1 cellular context compared by ENCODE assay signal in the genomic region with DNA sequence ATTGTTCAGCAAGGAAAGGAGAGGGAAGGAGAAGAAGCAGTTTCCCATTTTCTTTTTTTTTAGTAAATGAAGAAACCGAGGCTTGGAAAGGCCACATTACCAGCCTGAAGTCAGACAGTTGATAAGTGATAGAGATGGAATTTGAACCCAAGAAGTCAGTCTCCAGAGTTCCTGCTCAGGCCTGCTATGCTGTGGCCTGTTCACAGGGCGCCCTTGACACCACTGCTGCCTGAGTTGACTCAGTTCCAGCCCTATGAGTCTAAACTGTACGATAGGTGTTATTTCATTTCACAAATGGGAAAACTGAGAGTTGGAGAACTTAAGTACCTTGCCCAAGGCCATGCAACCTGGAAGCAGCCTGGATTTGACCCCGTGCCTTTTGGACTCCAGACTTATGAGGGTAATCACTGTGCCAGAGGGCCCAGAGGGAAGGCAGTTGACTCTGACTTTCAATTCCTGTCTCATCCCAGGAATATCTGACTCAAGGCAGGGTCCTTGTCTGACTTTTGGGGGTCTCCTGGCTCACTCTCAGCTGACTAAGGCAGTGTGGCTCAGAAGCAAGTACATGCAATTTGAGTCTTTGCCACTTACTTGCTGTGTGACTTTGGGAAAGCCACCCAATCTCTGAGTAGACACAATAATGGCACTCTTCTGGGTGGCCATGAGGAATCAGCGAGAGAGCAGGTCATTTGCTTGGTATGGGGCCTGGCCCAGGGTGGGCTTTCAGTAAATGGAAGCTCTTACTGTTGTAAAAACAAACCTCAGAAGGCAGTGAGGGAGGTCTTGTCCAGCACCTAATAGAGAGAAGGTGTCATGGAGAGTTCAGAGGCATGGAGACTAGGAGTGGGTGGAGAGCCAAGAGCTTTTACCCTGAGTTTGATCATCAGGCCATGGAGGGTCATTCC.
TF ChIP-seq lines count a peak whose summit lies in the region.

No MANE protein-coding gene starts in this region.

TF ChIP-seq in HepG2, 621 proteins besides CTCF, POLR2A, EP300 and RAD21:
- TF ChIP-seq ZNF296 (CRISPR knock-in tag; conservative IDR thresholded peaks at IDR 0.05) (no peak), ZNF263 (CRISPR knock-in tag; IDR thresholded peaks at IDR 0.05) (no peak), HNRNPH1 (optimal IDR thresholded peaks at IDR 0.05; ENCODE audit: low read depth, low read length) (no peak), ZNF552 (CRISPR knock-in tag; IDR thresholded peaks at IDR 0.05; ENCODE audit: borderline replicate concordance) (no peak), HMG20A (CRISPR knock-in tag; IDR thresholded peaks at IDR 0.05; ENCODE audit: borderline replicate concordance) (no peak), HMG20B (CRISPR knock-in tag; conservative IDR thresholded peaks at IDR 0.05) (no peak), GTF2F1 (IDR thresholded peaks at IDR 0.05; ENCODE audit: low read length) (no peak), KDM5A (IDR thresholded peaks at IDR 0.05; ENCODE audit: borderline replicate concordance, low read length) (no peak), TEAD2 (CRISPR knock-in tag; IDR thresholded peaks at IDR 0.05) (no peak), POGZ (CRISPR knock-in tag; IDR thresholded peaks at IDR 0.05) (no peak)
- TF ChIP-seq, protein P1, sequence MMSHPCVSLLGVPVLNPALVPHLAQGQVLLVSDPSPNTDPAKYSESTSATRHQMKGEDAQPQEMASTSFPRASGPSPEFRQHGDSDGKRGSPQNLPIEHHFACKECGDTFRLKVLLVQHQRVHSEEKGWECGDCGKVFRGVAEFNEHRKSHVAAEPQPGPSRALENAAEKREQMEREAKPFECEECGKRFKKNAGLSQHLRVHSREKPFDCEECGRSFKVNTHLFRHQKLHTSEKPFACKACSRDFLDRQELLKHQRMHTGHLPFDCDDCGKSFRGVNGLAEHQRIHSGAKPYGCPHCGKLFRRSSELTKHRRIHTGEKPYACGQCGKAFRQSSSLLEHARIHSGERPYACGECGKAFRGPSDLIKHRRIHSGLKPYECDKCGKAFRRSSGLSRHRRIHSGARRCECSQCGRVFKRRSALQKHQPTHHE (CRISPR knock-in tag; IDR thresholded peaks at IDR 0.05; ENCODE audit: borderline replicate concordance), result no peak
- TF ChIP-seq, protein P2, sequence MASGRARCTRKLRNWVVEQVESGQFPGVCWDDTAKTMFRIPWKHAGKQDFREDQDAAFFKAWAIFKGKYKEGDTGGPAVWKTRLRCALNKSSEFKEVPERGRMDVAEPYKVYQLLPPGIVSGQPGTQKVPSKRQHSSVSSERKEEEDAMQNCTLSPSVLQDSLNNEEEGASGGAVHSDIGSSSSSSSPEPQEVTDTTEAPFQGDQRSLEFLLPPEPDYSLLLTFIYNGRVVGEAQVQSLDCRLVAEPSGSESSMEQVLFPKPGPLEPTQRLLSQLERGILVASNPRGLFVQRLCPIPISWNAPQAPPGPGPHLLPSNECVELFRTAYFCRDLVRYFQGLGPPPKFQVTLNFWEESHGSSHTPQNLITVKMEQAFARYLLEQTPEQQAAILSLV (CRISPR knock-in tag; IDR thresholded peaks at IDR 0.05; ENCODE audit: borderline replicate concordance), result no peak
- TF ChIP-seq, protein P3, sequence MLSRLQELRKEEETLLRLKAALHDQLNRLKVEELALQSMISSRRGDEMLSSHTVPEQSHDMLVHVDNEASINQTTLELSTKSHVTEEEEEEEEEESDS (CRISPR knock-in tag; IDR thresholded peaks at IDR 0.05; ENCODE audit: borderline replicate concordance), result no peak
- TF ChIP-seq, protein P4, sequence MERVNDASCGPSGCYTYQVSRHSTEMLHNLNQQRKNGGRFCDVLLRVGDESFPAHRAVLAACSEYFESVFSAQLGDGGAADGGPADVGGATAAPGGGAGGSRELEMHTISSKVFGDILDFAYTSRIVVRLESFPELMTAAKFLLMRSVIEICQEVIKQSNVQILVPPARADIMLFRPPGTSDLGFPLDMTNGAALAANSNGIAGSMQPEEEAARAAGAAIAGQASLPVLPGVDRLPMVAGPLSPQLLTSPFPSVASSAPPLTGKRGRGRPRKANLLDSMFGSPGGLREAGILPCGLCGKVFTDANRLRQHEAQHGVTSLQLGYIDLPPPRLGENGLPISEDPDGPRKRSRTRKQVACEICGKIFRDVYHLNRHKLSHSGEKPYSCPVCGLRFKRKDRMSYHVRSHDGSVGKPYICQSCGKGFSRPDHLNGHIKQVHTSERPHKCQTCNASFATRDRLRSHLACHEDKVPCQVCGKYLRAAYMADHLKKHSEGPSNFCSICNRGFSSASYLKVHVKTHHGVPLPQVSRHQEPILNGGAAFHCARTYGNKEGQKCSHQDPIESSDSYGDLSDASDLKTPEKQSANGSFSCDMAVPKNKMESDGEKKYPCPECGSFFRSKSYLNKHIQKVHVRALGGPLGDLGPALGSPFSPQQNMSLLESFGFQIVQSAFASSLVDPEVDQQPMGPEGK (CRISPR knock-in tag; IDR thresholded peaks at IDR 0.05), result no peak
- TF ChIP-seq, protein P5, sequence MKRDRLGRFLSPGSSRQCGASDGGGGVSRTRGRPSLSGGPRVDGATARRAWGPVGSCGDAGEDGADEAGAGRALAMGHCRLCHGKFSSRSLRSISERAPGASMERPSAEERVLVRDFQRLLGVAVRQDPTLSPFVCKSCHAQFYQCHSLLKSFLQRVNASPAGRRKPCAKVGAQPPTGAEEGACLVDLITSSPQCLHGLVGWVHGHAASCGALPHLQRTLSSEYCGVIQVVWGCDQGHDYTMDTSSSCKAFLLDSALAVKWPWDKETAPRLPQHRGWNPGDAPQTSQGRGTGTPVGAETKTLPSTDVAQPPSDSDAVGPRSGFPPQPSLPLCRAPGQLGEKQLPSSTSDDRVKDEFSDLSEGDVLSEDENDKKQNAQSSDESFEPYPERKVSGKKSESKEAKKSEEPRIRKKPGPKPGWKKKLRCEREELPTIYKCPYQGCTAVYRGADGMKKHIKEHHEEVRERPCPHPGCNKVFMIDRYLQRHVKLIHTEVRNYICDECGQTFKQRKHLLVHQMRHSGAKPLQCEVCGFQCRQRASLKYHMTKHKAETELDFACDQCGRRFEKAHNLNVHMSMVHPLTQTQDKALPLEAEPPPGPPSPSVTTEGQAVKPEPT (CRISPR knock-in tag; IDR thresholded peaks at IDR 0.05; ENCODE audit: low read depth), result no peak
